9 cellular contexts compared by ENCODE assay signal in the genomic region with DNA sequence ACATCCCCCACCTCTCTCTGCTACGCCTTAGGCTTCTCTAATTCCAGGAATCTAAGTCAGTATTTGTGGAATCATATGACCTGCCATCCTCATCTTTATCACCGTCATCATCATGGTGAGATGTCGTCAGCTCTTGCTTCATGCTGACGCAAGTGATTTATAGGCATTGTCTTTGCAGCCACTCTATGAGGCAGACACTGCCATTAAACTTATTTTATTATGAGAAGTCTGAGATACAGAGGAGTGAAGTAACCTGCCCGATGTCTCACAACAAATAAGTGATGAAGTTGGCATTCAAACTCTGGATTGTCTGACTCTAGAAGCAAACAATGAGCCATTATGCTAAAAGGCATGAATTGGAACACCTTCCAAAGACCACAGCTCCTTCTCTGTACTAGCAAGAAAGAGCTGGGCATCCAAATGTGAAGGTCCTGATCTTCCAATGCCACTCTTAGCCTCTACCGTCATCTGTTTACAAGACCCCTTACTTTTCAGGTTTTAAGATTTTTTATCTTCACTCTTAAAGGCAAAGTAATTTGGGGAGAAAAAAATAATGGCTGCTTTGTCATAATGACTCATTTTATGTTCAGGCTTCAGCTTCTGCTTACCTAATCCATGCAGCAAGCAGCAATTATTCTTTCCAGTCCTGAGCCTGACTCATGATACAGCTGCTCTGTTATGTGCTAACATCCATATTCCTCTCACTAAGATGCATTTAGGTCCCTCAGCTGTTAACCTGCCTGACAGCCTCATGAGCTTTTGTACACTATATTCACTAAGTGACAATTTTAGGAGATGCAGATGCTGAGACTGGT.
DNase-seq lines count a peak whose midpoint lies in the region; ATAC-seq and TF ChIP-seq lines count a peak whose summit lies in the region.
"Had no signal": no experiment of that assay in that cellular context is flagged by ENCODE, and none has a peak within 500 bp of the region (broad histone marks: within the 10 kb centered on the region; RNA-seq: fewer than 3 reads in every experiment).

No MANE protein-coding gene starts in this region.

- peaks cover 3% of the 10 kb centered on the region for H3K4me1 ChIP-seq in HEK293 (ENCODE audit: control insufficient read depth, insufficient read depth, low read length)

- ATAC-seq in GM18502 (IDR thresholded peaks at IDR 0.05; ENCODE audit: poor library complexity, unreplicated experiment) = no peak
- ATAC-seq in GM21390 (IDR thresholded peaks at IDR 0.05; ENCODE audit: unreplicated experiment) = no peak

- POLR2A ChIA-PET in HEK293 (lab: Yijun Ruan, JAX) = interaction anchor here (0.9 to 1.3 kb wide), 2 partner anchors 9 to 113 kb away, joined by 3 to 4 read pairs; a partner anchor contains a TSS

- CTCF ChIA-PET in HEK293 (lab: Yijun Ruan, JAX) = interaction anchor here (0.7 to 1.2 kb wide), 3 partner anchors 10 to 341 kb away, joined by 3 read pairs; no protein-coding TSS in a partner anchor

- peak; percentile 63 to 75 for DNase-seq in SHP77 (lab: John Stamatoyannopoulos, UW)
- DNase-seq in fibroblast of pulmonary artery (ENCODE audit: low read depth) = peak; percentile 88
- DNase-seq in stromal cell of bone marrow (ENCODE audit: low read depth) = peak; percentile 88
- DNase-seq in NCI-H128 (lab: John Stamatoyannopoulos, UW; ENCODE audit: unreplicated experiment) = no peak
- DNase-seq in activated T-cell treated with anti-CD3 and anti-CD28 coated beads, Interleukin-2, amount 50 U/mL, for 1 hour = no peak
- DNase-seq: lower lobe of right lung had no signal

- TF ChIP-seq CTCF in HEK293 (tag by site-specific recombination; IDR thresholded peaks at IDR 0.05) (no peak), fibroblast of pulmonary artery (IDR thresholded peaks at IDR 0.05; ENCODE audit: low read length, missing control alignments) (no peak)

- no peak overlapping the region for H3K4me3 ChIP-seq in HEK293 (ENCODE audit: low read depth, low read length)
- H3K4me3 ChIP-seq in fibroblast of pulmonary artery (replicated peaks; ENCODE audit: low read depth, low read length) = no peak overlapping the region
- H3K4me3 ChIP-seq: lower lobe of right lung had no signal

- H3K27ac ChIP-seq in HEK293 (ENCODE audit: extremely low read depth, low read depth, low read length) = peak overlapping the region; percentile 52
- H3K27ac ChIP-seq: lower lobe of right lung had no signal

- H3K36me3 ChIP-seq in HEK293 (ENCODE audit: control insufficient read depth in 2 of 2, insufficient read depth in 1 of 2, low read length in 2 of 2) = peaks cover 0 to 3% of the 10 kb centered on the region in 2 experiments; a peak in 2 of 3 replicates
- H3K36me3 ChIP-seq: lower lobe of right lung had no signal

- no peaks in the 10 kb centered on the region for H3K9me3 ChIP-seq in HEK293 (ENCODE audit: control insufficient read depth, insufficient read depth, low read depth, low read length)
- H3K9me3 ChIP-seq: lower lobe of right lung had no signal

TF ChIP-seq in HEK293, 187 proteins besides CTCF, POLR2A, EP300 and RAD21 (continues in another document):
- TF ChIP-seq ZIC2 (tag by site-specific recombination; IDR thresholded peaks at IDR 0.05) = no peak
- TF ChIP-seq, protein P1, sequence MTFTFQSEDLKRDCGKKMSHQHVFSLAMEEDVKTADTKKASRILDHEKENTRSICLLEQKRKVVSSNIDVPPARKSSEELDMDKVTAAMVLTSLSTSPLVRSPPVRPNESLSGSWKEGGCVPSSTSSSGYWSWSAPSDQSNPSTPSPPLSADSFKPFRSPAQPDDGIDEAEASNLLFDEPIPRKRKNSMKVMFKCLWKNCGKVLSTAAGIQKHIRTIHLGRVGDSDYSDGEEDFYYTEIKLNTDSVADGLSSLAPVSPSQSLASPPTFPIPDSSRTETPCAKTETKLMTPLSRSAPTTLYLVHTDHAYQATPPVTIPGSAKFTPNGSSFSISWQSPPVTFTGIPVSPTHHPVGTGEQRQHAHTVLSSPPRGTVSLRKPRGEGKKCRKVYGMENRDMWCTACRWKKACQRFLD (tag by site-specific recombination; IDR thresholded peaks at IDR 0.05) = no peak
- no peak for TF ChIP-seq ZNF777 (tag by site-specific recombination; IDR thresholded peaks at IDR 0.05; ENCODE audit: borderline replicate concordance)
- TF ChIP-seq, protein P2, sequence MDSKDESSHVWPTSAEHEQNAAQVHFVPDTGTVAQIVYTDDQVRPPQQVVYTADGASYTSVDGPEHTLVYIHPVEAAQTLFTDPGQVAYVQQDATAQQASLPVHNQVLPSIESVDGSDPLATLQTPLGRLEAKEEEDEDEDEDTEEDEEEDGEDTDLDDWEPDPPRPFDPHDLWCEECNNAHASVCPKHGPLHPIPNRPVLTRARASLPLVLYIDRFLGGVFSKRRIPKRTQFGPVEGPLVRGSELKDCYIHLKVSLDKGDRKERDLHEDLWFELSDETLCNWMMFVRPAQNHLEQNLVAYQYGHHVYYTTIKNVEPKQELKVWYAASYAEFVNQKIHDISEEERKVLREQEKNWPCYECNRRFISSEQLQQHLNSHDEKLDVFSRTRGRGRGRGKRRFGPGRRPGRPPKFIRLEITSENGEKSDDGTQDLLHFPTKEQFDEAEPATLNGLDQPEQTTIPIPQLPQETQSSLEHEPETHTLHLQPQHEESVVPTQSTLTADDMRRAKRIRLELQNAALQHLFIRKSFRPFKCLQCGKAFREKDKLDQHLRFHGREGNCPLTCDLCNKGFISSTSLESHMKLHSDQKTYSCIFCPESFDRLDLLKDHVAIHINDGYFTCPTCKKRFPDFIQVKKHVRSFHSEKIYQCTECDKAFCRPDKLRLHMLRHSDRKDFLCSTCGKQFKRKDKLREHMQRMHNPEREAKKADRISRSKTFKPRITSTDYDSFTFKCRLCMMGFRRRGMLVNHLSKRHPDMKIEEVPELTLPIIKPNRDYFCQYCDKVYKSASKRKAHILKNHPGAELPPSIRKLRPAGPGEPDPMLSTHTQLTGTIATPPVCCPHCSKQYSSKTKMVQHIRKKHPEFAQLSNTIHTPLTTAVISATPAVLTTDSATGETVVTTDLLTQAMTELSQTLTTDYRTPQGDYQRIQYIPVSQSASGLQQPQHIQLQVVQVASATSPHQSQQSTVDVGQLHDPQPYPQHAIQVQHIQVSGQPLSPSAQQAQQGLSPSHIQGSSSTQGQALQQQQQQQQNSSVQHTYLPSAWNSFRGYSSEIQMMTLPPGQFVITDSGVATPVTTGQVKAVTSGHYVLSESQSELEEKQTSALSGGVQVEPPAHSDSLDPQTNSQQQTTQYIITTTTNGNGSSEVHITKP (tag by site-specific recombination; IDR thresholded peaks at IDR 0.05) = no peak; the same call in 1 of the 2 replicates
- TF ChIP-seq ZNF529 (tag by site-specific recombination; IDR thresholded peaks at IDR 0.05; ENCODE audit: insufficient replicate concordance) = no peak
- TF ChIP-seq, protein P3, sequence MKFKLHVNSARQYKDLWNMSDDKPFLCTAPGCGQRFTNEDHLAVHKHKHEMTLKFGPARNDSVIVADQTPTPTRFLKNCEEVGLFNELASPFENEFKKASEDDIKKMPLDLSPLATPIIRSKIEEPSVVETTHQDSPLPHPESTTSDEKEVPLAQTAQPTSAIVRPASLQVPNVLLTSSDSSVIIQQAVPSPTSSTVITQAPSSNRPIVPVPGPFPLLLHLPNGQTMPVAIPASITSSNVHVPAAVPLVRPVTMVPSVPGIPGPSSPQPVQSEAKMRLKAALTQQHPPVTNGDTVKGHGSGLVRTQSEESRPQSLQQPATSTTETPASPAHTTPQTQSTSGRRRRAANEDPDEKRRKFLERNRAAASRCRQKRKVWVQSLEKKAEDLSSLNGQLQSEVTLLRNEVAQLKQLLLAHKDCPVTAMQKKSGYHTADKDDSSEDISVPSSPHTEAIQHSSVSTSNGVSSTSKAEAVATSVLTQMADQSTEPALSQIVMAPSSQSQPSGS (tag by site-specific recombination; IDR thresholded peaks at IDR 0.05; ENCODE audit: low read depth) = peak; percentile 83
- TF ChIP-seq, protein P4, sequence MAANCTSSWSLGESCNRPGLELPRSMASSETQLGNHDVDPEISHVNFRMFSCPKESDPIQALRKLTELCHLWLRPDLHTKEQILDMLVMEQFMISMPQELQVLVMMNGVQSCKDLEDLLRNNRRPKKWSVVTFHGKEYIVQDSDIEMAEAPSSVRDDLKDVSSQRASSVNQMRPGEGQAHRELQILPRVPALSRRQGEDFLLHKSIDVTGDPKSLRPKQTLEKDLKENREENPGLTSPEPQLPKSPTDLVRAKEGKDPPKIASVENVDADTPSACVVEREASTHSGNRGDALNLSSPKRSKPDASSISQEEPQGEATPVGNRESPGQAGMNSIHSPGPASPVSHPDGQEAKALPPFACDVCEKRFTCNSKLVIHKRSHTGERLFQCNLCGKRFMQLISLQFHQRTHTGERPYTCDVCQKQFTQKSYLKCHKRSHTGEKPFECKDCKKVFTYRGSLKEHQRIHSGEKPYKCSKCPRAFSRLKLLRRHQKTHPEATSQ (tag by site-specific recombination; IDR thresholded peaks at IDR 0.05) = no peak; the same call in 1 of the 2 replicates
- TF ChIP-seq GFI1B (tag by site-specific recombination; IDR thresholded peaks at IDR 0.05) = 0 out of 2 replicates have a peak, but pooled peaks have one; percentile 18
- no peak for TF ChIP-seq ZNF561 (tag by site-specific recombination; IDR thresholded peaks at IDR 0.05; ENCODE audit: borderline replicate concordance)
- TF ChIP-seq, protein P5, sequence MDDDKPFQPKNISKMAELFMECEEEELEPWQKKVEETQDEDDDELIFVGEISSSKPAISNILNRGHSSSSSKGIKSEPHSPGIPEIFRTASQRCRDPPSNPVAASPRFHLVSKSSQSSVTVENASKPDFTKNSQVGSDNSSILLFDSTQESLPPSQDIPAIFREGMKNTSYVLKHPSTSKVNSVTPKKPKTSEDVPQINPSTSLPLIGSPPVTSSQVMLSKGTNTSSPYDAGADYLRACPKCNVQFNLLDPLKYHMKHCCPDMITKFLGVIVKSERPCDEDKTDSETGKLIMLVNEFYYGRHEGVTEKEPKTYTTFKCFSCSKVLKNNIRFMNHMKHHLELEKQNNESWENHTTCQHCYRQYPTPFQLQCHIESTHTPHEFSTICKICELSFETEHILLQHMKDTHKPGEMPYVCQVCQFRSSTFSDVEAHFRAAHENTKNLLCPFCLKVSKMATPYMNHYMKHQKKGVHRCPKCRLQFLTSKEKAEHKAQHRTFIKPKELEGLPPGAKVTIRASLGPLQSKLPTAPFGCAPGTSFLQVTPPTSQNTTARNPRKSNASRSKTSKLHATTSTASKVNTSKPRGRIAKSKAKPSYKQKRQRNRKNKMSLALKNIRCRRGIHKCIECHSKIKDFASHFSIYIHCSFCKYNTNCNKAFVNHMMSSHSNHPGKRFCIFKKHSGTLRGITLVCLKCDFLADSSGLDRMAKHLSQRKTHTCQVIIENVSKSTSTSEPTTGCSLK (tag by site-specific recombination; IDR thresholded peaks at IDR 0.05) = no peak

Comparison
In these comparisons a context has a peak if more than half of its experiments do, and no peak if none do; other contexts are left out.
1. DNase-seq: peak in SHP77 (2 of 2), fibroblast of pulmonary artery (single experiment) and stromal cell of bone marrow (single experiment); none in NCI-H128 (single experiment) and activated T-cell treated with anti-CD3 and anti-CD28 coated beads, Interleukin-2, amount 50 U/mL, for 1 hour (single experiment).